Comparison of ENCODE assay signal across 8 cellular contexts in genomic region chr7:116954443-116954838, GRCh38. TPM values are rescaled to one million over a fixed set of nuclear protein-coding genes. Genes with fewer than 3 reads are reported as not detected.
DNase-seq lines count a peak whose midpoint lies in the region; ATAC-seq and TF ChIP-seq lines count a peak whose summit lies in the region.

No MANE protein-coding gene starts in this region.

- no peak for DNase-seq in left ventricle myocardium inferior
- no peak for DNase-seq in Right ventricle myocardium inferior (ENCODE audit: missing footprints)
- DNase-seq in lower lobe of right lung = no peak
- DNase-seq in vagina (ENCODE audit: extremely low spot score in 2 of 2) = no peak
- no peak for DNase-seq in GM20000 (ENCODE audit: low spot score)
- no peak for DNase-seq in middle frontal gyrus (ENCODE audit: extremely low spot score, low spot score)
- no peak for DNase-seq in SW 1271 (lab: John Stamatoyannopoulos, UW)

- ATAC-seq in Right ventricle myocardium inferior (no peak), lower lobe of right lung (no peak)

- H3K27me3 ChIP-seq in left ventricle myocardium inferior (ENCODE audit: low read depth) = no peaks in the 10 kb centered on the region
- H3K27me3 ChIP-seq in lower lobe of right lung (ENCODE audit: low read depth) = no peaks in the 10 kb centered on the region
- no peaks in the 10 kb centered on the region for H3K27me3 ChIP-seq in vagina

- H3K4me1 ChIP-seq in left ventricle myocardium inferior = peaks cover 64% of the 10 kb centered on the region
- peaks cover 53% of the 10 kb centered on the region for H3K4me1 ChIP-seq in lower lobe of right lung
- H3K4me1 ChIP-seq in vagina = peaks cover 22% of the 10 kb centered on the region

- H3K9me3 ChIP-seq in left ventricle myocardium inferior (replicated peaks) (no peaks in the 10 kb centered on the region), lower lobe of right lung (no peaks in the 10 kb centered on the region), vagina (no peaks in the 10 kb centered on the region)

- no peaks in the 10 kb centered on the region for H3K36me3 ChIP-seq in left ventricle myocardium inferior
- H3K36me3 ChIP-seq in lower lobe of right lung = no peaks in the 10 kb centered on the region
- no peaks in the 10 kb centered on the region for H3K36me3 ChIP-seq in vagina

- no peak for TF ChIP-seq CTCF in left ventricle myocardium inferior (IDR thresholded peaks at IDR 0.05; ENCODE audit: borderline replicate concordance)
- TF ChIP-seq CTCF in lower lobe of right lung (IDR thresholded peaks at IDR 0.05) = no peak
- TF ChIP-seq CTCF in vagina (IDR thresholded peaks at IDR 0.05) = no peak
- no peak for TF ChIP-seq CTCF in GM20000 (IDR thresholded peaks at IDR 0.05; ENCODE audit: extremely low read depth, missing control alignments)

- no peak for TF ChIP-seq POLR2A in vagina (IDR thresholded peaks at IDR 0.05)

- peak overlapping the region; percentile 92 for H3K4me3 ChIP-seq in left ventricle myocardium inferior
- H3K4me3 ChIP-seq in lower lobe of right lung = peak overlapping the region; percentile 86
- H3K4me3 ChIP-seq in vagina = peak overlapping the region; percentile 82 to 85

- intact Hi-C loops in left ventricle myocardium inferior (cut with micrococcal nuclease) = no loop called here
- intact Hi-C loops in Right ventricle myocardium inferior (cut with DNase I) = no loop called here
- intact Hi-C loops in lower lobe of right lung (cut with DNase I) = no loop called here
- intact Hi-C loops in vagina (cut with DNase I) = no loop called here

- H3K27ac ChIP-seq in left ventricle myocardium inferior (replicated peaks) = peak overlapping the region; percentile 100
- H3K27ac ChIP-seq in angular gyrus (ENCODE audit: low read depth, low read length) = peak overlapping the region; percentile 88
- peak overlapping the region; percentile 100 for H3K27ac ChIP-seq in lower lobe of right lung
- peak overlapping the region; percentile 100 for H3K27ac ChIP-seq in vagina

RNA-seq across cellular contexts. Expression of gene ST7, which starts 1.1 kb away (rescaled TPM):
- 28.5 TPM for total RNA-seq in left ventricle myocardium inferior
- total RNA-seq in Right ventricle myocardium inferior = 29.5 TPM
- total RNA-seq in lower lobe of right lung = 51.1 TPM
- total RNA-seq in vagina = 15.2 TPM
